Comparison of ENCODE assay signal across 27 cellular contexts in genomic region chr5:14220642-14221041, GRCh38.
A peak's percentile ranks its signal among the peaks of the same experiment; 100 is the strongest.
DNase-seq lines count a peak whose midpoint lies in the region; ATAC-seq and TF ChIP-seq lines count a peak whose summit lies in the region.
"Had no signal": no experiment of that assay in that cellular context is flagged by ENCODE, and none has a peak within 500 bp of the region (broad histone marks: within the 10 kb centered on the region; RNA-seq: fewer than 3 reads in every experiment).

No MANE protein-coding gene starts in this region.

- H4K91ac ChIP-seq in mesenchymal stem cell (ENCODE audit: low read length): no peak overlapping the region

- no peaks in the 10 kb centered on the region for H3K79me1 ChIP-seq in mesenchymal stem cell (replicated peaks; ENCODE audit: low read length, poor library complexity, severe bottlenecking)

- no peak overlapping the region for H2BK5ac ChIP-seq in mesenchymal stem cell (ENCODE audit: low read depth, low read length, poor library complexity, severe bottlenecking)

- no peak for ATAC-seq in HG03045 (IDR thresholded peaks at IDR 0.05; ENCODE audit: unreplicated experiment)
- ATAC-seq in HG02885 (IDR thresholded peaks at IDR 0.05; ENCODE audit: poor library complexity, unreplicated experiment): no peak
- ATAC-seq: activated naive CD8-positive, alpha-beta T cell treated with anti-CD3 and anti-CD28 coated beads, Interleukin-2, amount 50 U/mL, for 24 hours; body of pancreas; effector memory CD8-positive, alpha-beta T cell; gastrocnemius medialis; HCT116 had no signal

- H2BK120ac ChIP-seq in mesenchymal stem cell (ENCODE audit: low read depth, low read length): no peak overlapping the region

- peak overlapping the region in 1 of 2 experiments; percentile 38 for H2BK12ac ChIP-seq in mesenchymal stem cell (ENCODE audit: low read length in 2 of 2)

- H2AFZ ChIP-seq in mesenchymal stem cell (ENCODE audit: low read depth, low read length): no peak overlapping the region

- DNase-seq in adrenal gland (no peak), mesenchymal stem cell (no peak), progenitor cell of endocrine pancreas (ENCODE audit: low spot score, unreplicated experiment) (no peak)
- DNase-seq: activated CD4-positive, alpha-beta memory T cell treated with anti-CD3 and anti-CD28 coated beads, Interleukin-2, amount 10 ng/mL, durations not matched to agents 7 days and 5 days; activated CD4-positive, CD25-positive, alpha-beta regulatory T cell; activated gamma-delta T cell treated with Interleukin-2 at 50 U/mL for 16 hours; activated naive CD8-positive, alpha-beta T cell treated with anti-CD3 and anti-CD28 coated beads, Interleukin-2, amount 50 U/mL, for 24 hours; body of pancreas; CD4-positive, CD25-positive, alpha-beta regulatory T cell; effector memory CD8-positive, alpha-beta T cell; EL; esophagus squamous epithelium; gastrocnemius medialis; hypothalamus; NCI-H1417 treated with DMSO at 0.1 percent for 48 hours; NCI-H446 treated with DMSO at 0.1 percent for 48 hours; OCI-M1; Right ventricle myocardium superior; stimulated activated CD4-positive, alpha-beta T cell treated with anti-CD3 and anti-CD28 coated beads, Interleukin-1b, Interleukin-23, amount 100 ng/mL, for 48 hours; T-helper 9 cell; uterus had no signal

- no peak for TF ChIP-seq POLR2A in adrenal gland (IDR thresholded peaks at IDR 0.05)

- H3K9ac ChIP-seq in mesenchymal stem cell (ENCODE audit: low read length) (peak overlapping the region; percentile 6), stomach smooth muscle (ENCODE audit: low read length in 2 of 2) (no peak overlapping the region)

- CTCF ChIA-PET in HEK293 (lab: Yijun Ruan, JAX): interaction anchor here (1.0 to 2.3 kb wide), 4 partner anchors 8 to 78 kb away, joined by 3 to 8 read pairs (median 3); partner anchors contain the start of gene TRIO

- H3K4me1 ChIP-seq in HEK293 (ENCODE audit: control insufficient read depth, insufficient read depth, low read length) (peaks cover 41% of the 10 kb centered on the region), adrenal gland (replicated peaks in 1 of 2) (peaks cover 33 to 56% of the 10 kb centered on the region in 2 donors), mesenchymal stem cell (ENCODE audit: control insufficient read depth, insufficient read depth, low read depth, low read length) (peaks cover 32% of the 10 kb centered on the region), stomach smooth muscle (ENCODE audit: control insufficient read depth, insufficient read depth, low read length) (peaks cover 38% of the 10 kb centered on the region)
- H3K4me1 ChIP-seq: uterus had no signal

- no peaks in the 10 kb centered on the region for H3K27me3 Mint-ChIP-seq in progenitor cell of endocrine pancreas

- H3K14ac ChIP-seq in mesenchymal stem cell (ENCODE audit: low read length in 2 of 2): no peak overlapping the region

- POLR2A ChIA-PET in HEK293 (lab: Yijun Ruan, JAX): no interaction called here

- no peak overlapping the region for H3K18ac ChIP-seq in mesenchymal stem cell (ENCODE audit: low read depth in 1 of 2, low read length in 2 of 2)

- H3K23ac ChIP-seq in mesenchymal stem cell (ENCODE audit: low read length in 2 of 2): no peak overlapping the region

- H2AK5ac ChIP-seq in mesenchymal stem cell (ENCODE audit: low read length, severe bottlenecking): no peak overlapping the region

- no peaks in the 10 kb centered on the region for H3K9me3 Mint-ChIP-seq in progenitor cell of endocrine pancreas (ENCODE audit: low read depth)
- H3K9me3 Mint-ChIP-seq: activated CD4-positive, alpha-beta memory T cell treated with anti-CD3 and anti-CD28 coated beads, Interleukin-2, amount 10 ng/mL, durations not matched to agents 7 days and 5 days; activated naive CD8-positive, alpha-beta T cell treated with anti-CD3 and anti-CD28 coated beads, Interleukin-2, amount 50 U/mL, for 24 hours had no signal

- no peaks in the 10 kb centered on the region for H3K9me3 ChIP-seq in HEK293 (ENCODE audit: control insufficient read depth, insufficient read depth, low read depth, low read length)
- no peaks in the 10 kb centered on the region for H3K9me3 ChIP-seq in adrenal gland (replicated peaks in 1 of 3)
- H3K9me3 ChIP-seq in mesenchymal stem cell (ENCODE audit: control insufficient read depth, low read length): no peaks in the 10 kb centered on the region
- H3K9me3 ChIP-seq in stomach smooth muscle (ENCODE audit: control insufficient read depth in 2 of 2, low read length in 2 of 2): no peaks in the 10 kb centered on the region
- H3K9me3 ChIP-seq: body of pancreas, esophagus squamous epithelium, gastrocnemius medialis, neutrophil, uterus had no signal

- no peaks in the 10 kb centered on the region for H3K36me3 ChIP-seq in HEK293 (ENCODE audit: control insufficient read depth in 2 of 2, insufficient read depth in 1 of 2, low read length in 2 of 2)
- no peaks in the 10 kb centered on the region for H3K36me3 ChIP-seq in adrenal gland (replicated peaks in 1 of 2)
- peaks cover 12 to 13% of the 10 kb centered on the region in 2 experiments for H3K36me3 ChIP-seq in mesenchymal stem cell (ENCODE audit: control insufficient read depth in 1 of 2, insufficient read depth in 2 of 2, low read depth in 1 of 2, low read length in 2 of 2)
- no peaks in the 10 kb centered on the region for H3K36me3 ChIP-seq in stomach smooth muscle (ENCODE audit: control insufficient read depth in 2 of 2, insufficient read depth in 2 of 2, low read length in 2 of 2)
- H3K36me3 ChIP-seq: esophagus squamous epithelium, gastrocnemius medialis, neutrophil, uterus had no signal

- H3K4me3 ChIP-seq in HEK293 (ENCODE audit: low read depth, low read length) (no peak overlapping the region), adrenal gland (no peak overlapping the region), mesenchymal stem cell (ENCODE audit: insufficient read depth in 1 of 2, low read depth in 1 of 2, low read length in 2 of 2) (no peak overlapping the region), stomach smooth muscle (ENCODE audit: low read length in 2 of 2) (no peak overlapping the region)
- H3K4me3 ChIP-seq: body of pancreas, esophagus squamous epithelium, gastrocnemius medialis, uterus had no signal

- no peak for TF ChIP-seq CTCF in HEK293 (tag by site-specific recombination; IDR thresholded peaks at IDR 0.05)
- TF ChIP-seq CTCF in adrenal gland (IDR thresholded peaks at IDR 0.05): no peak
- TF ChIP-seq CTCF in progenitor cell of endocrine pancreas (IDR thresholded peaks at IDR 0.05; ENCODE audit: unreplicated experiment): no peak

- no peaks in the 10 kb centered on the region for H3K27me3 ChIP-seq in adrenal gland
- no peaks in the 10 kb centered on the region for H3K27me3 ChIP-seq in mesenchymal stem cell (ENCODE audit: control insufficient read depth in 1 of 2, insufficient read depth in 1 of 2, low read length in 2 of 2)
- no peaks in the 10 kb centered on the region for H3K27me3 ChIP-seq in stomach smooth muscle (ENCODE audit: control insufficient read depth in 1 of 2, insufficient read depth in 2 of 2, low read length in 2 of 2)
- H3K27me3 ChIP-seq: body of pancreas, esophagus squamous epithelium, gastrocnemius medialis, neutrophil, uterus had no signal

- H3K27ac Mint-ChIP-seq in progenitor cell of endocrine pancreas: no peak overlapping the region
- H3K27ac Mint-ChIP-seq: activated CD4-positive, alpha-beta memory T cell treated with anti-CD3 and anti-CD28 coated beads, Interleukin-2, amount 10 ng/mL, durations not matched to agents 7 days and 5 days; activated naive CD8-positive, alpha-beta T cell treated with anti-CD3 and anti-CD28 coated beads, Interleukin-2, amount 50 U/mL, for 24 hours had no signal

- H3K4ac ChIP-seq in mesenchymal stem cell (ENCODE audit: low read depth in 1 of 2, low read length in 2 of 2): no peak overlapping the region

- H4K8ac ChIP-seq in mesenchymal stem cell (ENCODE audit: low read length): no peak overlapping the region

- H3K27ac ChIP-seq in HEK293 (ENCODE audit: extremely low read depth, low read depth, low read length) (no peak overlapping the region), adrenal gland (peak overlapping the region in 4 of 5 donors; percentile 35 to 71 (median 52)), mesenchymal stem cell (ENCODE audit: low read length, poor library complexity, severe bottlenecking) (peak overlapping the region; percentile 73), stomach smooth muscle (ENCODE audit: low read length) (peak overlapping the region; percentile 13)
- H3K27ac ChIP-seq: neutrophil had no signal

- intact Hi-C loops in adrenal gland (cut with DNase I): no loop called here

- H3K4me2 ChIP-seq in mesenchymal stem cell (ENCODE audit: low read length, poor library complexity, severe bottlenecking): no peak overlapping the region

- H3K4me3 Mint-ChIP-seq in progenitor cell of endocrine pancreas (ENCODE audit: low read depth): no peak overlapping the region
- H3K4me3 Mint-ChIP-seq: activated CD4-positive, alpha-beta memory T cell treated with anti-CD3 and anti-CD28 coated beads, Interleukin-2, amount 10 ng/mL, durations not matched to agents 7 days and 5 days; activated naive CD8-positive, alpha-beta T cell treated with anti-CD3 and anti-CD28 coated beads, Interleukin-2, amount 50 U/mL, for 24 hours; CD4-positive, CD25-positive, alpha-beta regulatory T cell had no signal

- H3K4me1 Mint-ChIP-seq in progenitor cell of endocrine pancreas (ENCODE audit: low read depth): peaks cover 35% of the 10 kb centered on the region

- H3K36me3 Mint-ChIP-seq in progenitor cell of endocrine pancreas (ENCODE audit: insufficient read depth): no peaks in the 10 kb centered on the region
- H3K36me3 Mint-ChIP-seq: CD4-positive, CD25-positive, alpha-beta regulatory T cell had no signal

- no peak overlapping the region for H2BK15ac ChIP-seq in mesenchymal stem cell (ENCODE audit: low read depth, poor library complexity, severe bottlenecking)

- 88 to 100% (median 99%) methylated on average over 1 of the region's 1 CpG for WGBS in adrenal gland, 4 donors
- 100% methylated on average over 1 of the region's 1 CpG for WGBS in mesenchymal stem cell

TF ChIP-seq in HEK293, 187 proteins besides CTCF, POLR2A, EP300 and RAD21:
- TF ChIP-seq ZNF600 (tag by site-specific recombination; IDR thresholded peaks at IDR 0.05) (peak; percentile 75), ZFP41 (tag by site-specific recombination; IDR thresholded peaks at IDR 0.05; ENCODE audit: borderline replicate concordance) (no peak)
